8 cellular contexts compared by ENCODE assay signal in genomic region chr1:27602510-27603319, GRCh38. TPM values are rescaled to one million over a fixed set of nuclear protein-coding genes. Genes with fewer than 3 reads are reported as not detected.
A peak's percentile ranks its signal among the peaks of the same experiment; 100 is the strongest.
DNase-seq lines count a peak whose midpoint lies in the region; ATAC-seq, FAIRE-seq and TF ChIP-seq lines count a peak whose summit lies in the region.

No MANE protein-coding gene starts in this region.

- H2AFZ ChIP-seq in GM12878 (ENCODE audit: control insufficient read depth, low read depth, low read length): no peak overlapping the region; the same call in 1 of the 2 replicates

- H3K36me3 ChIP-seq in GM12878 (ENCODE audit: control insufficient read depth in 2 of 2, insufficient read depth in 2 of 2, low read length in 1 of 2): no peaks in the 10 kb centered on the region; a peak in 2 of 4 replicates
- peaks cover 2% of the 10 kb centered on the region for H3K36me3 ChIP-seq in iPS-15b (ENCODE audit: control insufficient read depth, insufficient read depth, low read length)
- peaks cover 0 to 3% (median 0%) of the 10 kb centered on the region in 3 donors for H3K36me3 ChIP-seq in skeletal muscle tissue (ENCODE audit: control insufficient read depth in 3 of 3, insufficient read depth in 3 of 3, low read length in 3 of 3)

- H4K20me1 ChIP-seq in GM12878 (ENCODE audit: control insufficient read depth, insufficient read depth): 0 out of 2 replicates have a peak, but pooled peaks cover 3% of the 10 kb centered on the region

- CTCF ChIA-PET in GM12878 (lab: Yijun Ruan, JAX): interaction anchor here (0.8 to 10.4 kb wide), 14 partner anchors 9 to 305 kb away, joined by 3 to 155 read pairs (median 8); no protein-coding TSS in a partner anchor

- H3K9ac ChIP-seq in GM12878 (ENCODE audit: control insufficient read depth, insufficient read depth, low read length) (peak overlapping the region; percentile 58; the same call in 1 of the 2 replicates), iPS-15b (ENCODE audit: low read depth, low read length) (no peak overlapping the region), skeletal muscle tissue (ENCODE audit: low read depth in 1 of 3, low read length in 3 of 3) (peak overlapping the region; percentile 79 to 93 (median 84))

- H3K27me3 ChIP-seq in GM12878 (replicated peaks in 1 of 2; ENCODE audit: control insufficient read depth in 2 of 2, insufficient read depth in 2 of 2, low read length in 1 of 2): no peaks in the 10 kb centered on the region
- H3K27me3 ChIP-seq in iPS-15b (ENCODE audit: control insufficient read depth, insufficient read depth, low read length): no peaks in the 10 kb centered on the region
- H3K27me3 ChIP-seq in skeletal muscle tissue (ENCODE audit: control insufficient read depth in 3 of 3, insufficient read depth in 3 of 3, low read length in 3 of 3): no peaks in the 10 kb centered on the region

- peaks cover 46% of the 10 kb centered on the region for H3K4me1 ChIP-seq in GM12878 (ENCODE audit: control insufficient read depth, insufficient read depth, low read length)
- peaks cover 50% of the 10 kb centered on the region for H3K4me1 ChIP-seq in iPS-15b (ENCODE audit: control insufficient read depth, insufficient read depth, low read length)
- peaks cover 54 to 60% (median 56%) of the 10 kb centered on the region in 3 donors for H3K4me1 ChIP-seq in skeletal muscle tissue (ENCODE audit: control insufficient read depth in 3 of 3, insufficient read depth in 3 of 3, low read length in 3 of 3)

- H3K79me2 ChIP-seq in GM12878 (ENCODE audit: control insufficient read depth, insufficient read depth, low read length): peaks cover 1% of the 10 kb centered on the region

- no peak for TF ChIP-seq EP300 in GM12878 (IDR thresholded peaks at IDR 0.05; ENCODE audit: borderline replicate concordance in 1 of 2, control insufficient read depth in 1 of 2, low read depth in 2 of 2, low read length in 2 of 2)

- RAD21 ChIA-PET in GM12878 (lab: Charles Lee; ENCODE audit: unreplicated experiment): interaction anchor here (0.9 to 11.0 kb wide), 18 partner anchors 27 to 491 kb away, joined by 3 to 181 read pairs (median 4); partner anchors contain the start of genes FAM76A and STX12

- no peak for TF ChIP-seq RAD21 in GM12878 (IDR thresholded peaks at IDR 0.05; ENCODE audit: insufficient read depth, low read depth, low read length)

- no peak for FAIRE-seq in GM12878 (lab: Jason Lieb, UNC)

- in situ Hi-C loops in GM12878 (cut with MboI): no loop called here

- H3K4me3 ChIP-seq in GM12878 (peak overlapping the region; percentile 83), iPS-15b (ENCODE audit: low read depth, low read length) (peak overlapping the region; percentile 90), skeletal muscle tissue (ENCODE audit: low read length in 3 of 3) (peak overlapping the region; percentile 88 to 93 (median 92))

- TF ChIP-seq POLR2A in GM12878 (IDR thresholded peaks at IDR 0.05; ENCODE audit: low read depth, low read length): no peak

- ATAC-seq in GM12878: peak; percentile 3
- ATAC-seq in omental fat pad (ENCODE audit: low FRiP score): no peak

- SMC1A ChIA-PET in GM12878 (lab: Charles Lee; ENCODE audit: uncharacterized antibody, unreplicated experiment): interaction anchor here (0.9 to 4.0 kb wide), 10 partner anchors 29 to 187 kb away, joined by 3 to 42 read pairs (median 4); no protein-coding TSS in a partner anchor

- TF ChIP-seq CTCF in GM12878 (IDR thresholded peaks at IDR 0.05 in 2 of 3, conservative IDR thresholded peaks at IDR 0.05 in 1 of 3; ENCODE audit: control insufficient read depth in 2 of 3, extremely low read depth in 1 of 3, insufficient read depth in 1 of 3, low read depth in 3 of 3, low read length in 3 of 3): no peak; a peak in 1 of 6 replicates
- TF ChIP-seq CTCF in omental fat pad (IDR thresholded peaks at IDR 0.05): no peak

- POLR2A ChIA-PET in GM12878 (lab: Charles Lee): interaction anchor here (0.6 to 1.1 kb wide), 8 partner anchors 26 to 199 kb away, joined by 3 to 6 read pairs (median 3); no protein-coding TSS in a partner anchor

- under 1% methylated on average over 18 of the region's 55 CpGs for WGBS in GM12878 (ENCODE audit: insufficient coverage, insufficient replicate concordance, low lambda C conversion rate, missing lambda C conversion rate)

- DNase-seq in NCI-H1436 (lab: John Stamatoyannopoulos, UW): peak; percentile 28
- DNase-seq in NCI-H1436 treated with DMSO at 0.1 percent for 48 hours (lab: John Stamatoyannopoulos, UW): no peak
- peak; percentile 76 for DNase-seq in NCI-H69 (lab: John Stamatoyannopoulos, UW)
- DNase-seq in GM12878 (ENCODE audit: low read depth, low spot score): no peak
- DNase-seq in foreskin melanocyte: no peak
- DNase-seq in omental fat pad (ENCODE audit: low spot score): no peak

- peak overlapping the region; percentile 88 for H3K4me2 ChIP-seq in GM12878 (ENCODE audit: control insufficient read depth, insufficient read depth)

- no TSS peak for BruUV-seq in GM12878 (replicated peaks; lab: Mats Ljungman, UMichigan)

- intact Hi-C loops in GM12878 (cut with micrococcal nuclease; ENCODE audit: unreplicated experiment): loop anchor here (10.0 kb wide), 1 partner anchor 118 kb away; no protein-coding TSS in a partner anchor

- H3K27ac ChIP-seq in GM12878 (ENCODE audit: control insufficient read depth, insufficient read depth) (no peak overlapping the region), skeletal muscle tissue (ENCODE audit: low read depth, low read length) (peak overlapping the region; percentile 86)

- H3K9me3 ChIP-seq in GM12878 (replicated peaks; ENCODE audit: control insufficient read depth, insufficient read depth, low read length) (no peaks in the 10 kb centered on the region), iPS-15b (ENCODE audit: control insufficient read depth, insufficient read depth, low read length) (no peaks in the 10 kb centered on the region), skeletal muscle tissue (ENCODE audit: control insufficient read depth in 3 of 3, low read length in 3 of 3) (no peaks in the 10 kb centered on the region)

TF ChIP-seq in GM12878, 131 proteins besides CTCF, POLR2A, EP300 and RAD21 (continues in another document):
- TF ChIP-seq E2F8 (IDR thresholded peaks at IDR 0.05; ENCODE audit: low read depth, partially characterized antibody) (no peak), SPI1 (IDR thresholded peaks at IDR 0.05; ENCODE audit: borderline replicate concordance, insufficient read depth, low read depth, low read length) (no peak)

RNA-seq across cellular contexts. Expression of gene AHDC1, which starts 1.2 kb away (rescaled TPM):
- total RNA-seq in GM12878 (2013; cell fraction: nucleolus; rRNA removed): 19.7 and 22.3 TPM in 2 replicates
- total RNA-seq in GM12878 (2014; rRNA removed): 1.1 and 2.0 TPM in 2 replicates
- total RNA-seq in GM12878 (2014; rRNA removed; fragmentation: Illumina TruSeq; extraction: Trizol): 0.85 and 1.1 TPM in 2 replicates
- total RNA-seq in GM12878 (2021): 10.6 and 13.0 TPM in 2 replicates
- polyA plus RNA-seq in GM12878 (2011; ENCODE audit: low read depth): 2.3 TPM
- polyA plus RNA-seq in GM12878 (2011; rRNA removed): 1.1 and 1.2 TPM in 2 replicates
- 1.3 and 1.6 TPM in 2 replicates for polyA plus RNA-seq in GM12878 (2011; cell fraction: cytosol; rRNA removed)
- polyA plus RNA-seq in GM12878 (2011; cell fraction: nucleus; rRNA removed): 7.1 and 10.9 TPM in 2 replicates
- polyA plus RNA-seq in GM12878 (2012): 4.1 and 6.0 TPM in 2 replicates
- polyA plus RNA-seq in GM12878 (2014; fragmentation: Illumina TruSeq; extraction: Trizol): 1.3 and 1.9 TPM in 2 replicates
- under 1 TPM; 0.21 to 0.26 TPM for polyA plus RNA-seq in GM12878 (2014; fragmentation: Nextera tagmentation; extraction: Ambion mirVana)
- 5.3 and 7.4 TPM in 2 replicates for polyA plus RNA-seq in GM12878 (2014; rRNA removed)
- polyA plus RNA-seq in GM12878 (2016; fragmentation: Nextera tagmentation; extraction: Ambion mirVana): 1 to 10 TPM; 1.4 to 2.0 TPM
- 2.3 and 2.4 TPM in 2 replicates for polyA minus RNA-seq in GM12878 (2011; rRNA and poly(A)+ RNA removed)
- polyA minus RNA-seq in GM12878 (2011; cell fraction: cytosol; rRNA and poly(A)+ RNA removed): 2.8 and 4.8 TPM in 2 replicates
- polyA minus RNA-seq in GM12878 (2011; cell fraction: nucleus; rRNA and poly(A)+ RNA removed): 3.5 and 4.5 TPM in 2 replicates
- total RNA-seq in skeletal muscle tissue: 19.8 TPM
- total RNA-seq in omental fat pad: 10 to 100 TPM in 1 of 4 donors, 1 to 10 TPM in 3; 7.5 to 12.9 (median 8.2) TPM

RNA-seq across cellular contexts. Expression of gene FGR, which starts 32.3 kb away (rescaled TPM):
- total RNA-seq in GM12878 (2013; cell fraction: nucleolus; rRNA removed): 199 and 205 TPM in 2 replicates
- total RNA-seq in GM12878 (2014; rRNA removed) (97.3 and 105 TPM in 2 replicates), GM12878 (2014; rRNA removed; fragmentation: Illumina TruSeq; extraction: Trizol) (53.3 and 54.3 TPM in 2 replicates), GM12878 (2021) (80.2 and 83.8 TPM in 2 replicates), skeletal muscle tissue (2.6 TPM), omental fat pad (100 to 1,000 TPM in 2 of 4 donors, 10 to 100 TPM in 2; 18.8 to 131 (median 77.6) TPM)
- polyA plus RNA-seq in GM12878 (2011; ENCODE audit: low read depth): 34.5 TPM
- polyA plus RNA-seq in GM12878 (2011; rRNA removed) (129 and 193 TPM in 2 replicates), GM12878 (2014; fragmentation: Illumina TruSeq; extraction: Trizol) (59.5 and 80.8 TPM in 2 replicates), GM12878 (2014; fragmentation: Nextera tagmentation; extraction: Ambion mirVana) (10 to 100 TPM; 10.9 to 13.1 TPM), GM12878 (2014; rRNA removed) (108 and 127 TPM in 2 replicates), GM12878 (2016; fragmentation: Nextera tagmentation; extraction: Ambion mirVana) (10 to 100 TPM; 60.1 to 68.6 TPM)
- 212 and 255 TPM in 2 replicates for polyA plus RNA-seq in GM12878 (2011; cell fraction: cytosol; rRNA removed)
- 826 and 1,005 TPM in 2 replicates for polyA plus RNA-seq in GM12878 (2011; cell fraction: nucleus; rRNA removed)
- polyA plus RNA-seq in GM12878 (2012): 59.3 and 73.9 TPM in 2 replicates
- 91.0 and 144 TPM in 2 replicates for polyA minus RNA-seq in GM12878 (2011; rRNA and poly(A)+ RNA removed)
- polyA minus RNA-seq in GM12878 (2011; cell fraction: cytosol; rRNA and poly(A)+ RNA removed): 35.3 and 38.5 TPM in 2 replicates
- 102 and 127 TPM in 2 replicates for polyA minus RNA-seq in GM12878 (2011; cell fraction: nucleus; rRNA and poly(A)+ RNA removed)

Comparison
In these comparisons a context has a peak if more than half of its experiments do, and no peak if none do; other contexts are left out.
1. DNase-seq: peak in NCI-H1436 (single experiment) and NCI-H69 (single experiment); none in NCI-H1436 treated with DMSO at 0.1 percent for 48 hours (single experiment), GM12878 (single experiment), foreskin melanocyte (single experiment) and omental fat pad (single experiment).
2. Peak in every context shown above with its lines, with median percentiles within 50 percentile points of each other: H3K4me3 ChIP-seq.